1 cellular context compared by ENCODE assay signal in the genomic region with DNA sequence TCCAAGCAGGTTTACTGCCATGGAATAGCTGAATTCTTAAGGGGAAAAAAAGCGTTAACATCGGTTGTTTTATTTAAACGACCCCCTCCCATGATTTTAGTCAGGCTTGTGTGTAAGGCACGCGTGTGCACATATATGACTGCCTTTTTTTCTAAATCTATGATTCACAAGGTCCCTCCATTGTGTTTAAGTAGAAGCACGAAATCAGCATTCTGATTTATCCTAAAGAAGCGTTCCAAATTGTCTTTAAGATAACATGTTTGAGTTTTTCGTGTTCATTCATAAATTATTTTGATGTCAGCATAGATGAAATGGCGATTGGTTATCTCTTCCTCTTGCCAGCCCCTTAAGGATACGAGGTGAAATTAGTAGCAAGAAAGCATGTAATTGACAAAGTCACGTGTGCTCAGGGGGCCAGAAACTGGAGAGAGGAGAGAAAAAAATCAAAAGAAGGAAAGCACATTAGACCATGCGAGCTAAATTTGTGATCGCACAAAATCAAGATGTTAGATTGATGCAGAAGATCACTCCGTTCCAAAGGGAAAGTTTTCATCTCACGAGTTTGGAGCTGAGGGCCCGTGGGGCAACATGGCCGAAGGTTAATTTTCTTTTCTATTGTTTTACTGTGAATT.
TF ChIP-seq lines count a peak whose summit lies in the region.

A gene with protein sequence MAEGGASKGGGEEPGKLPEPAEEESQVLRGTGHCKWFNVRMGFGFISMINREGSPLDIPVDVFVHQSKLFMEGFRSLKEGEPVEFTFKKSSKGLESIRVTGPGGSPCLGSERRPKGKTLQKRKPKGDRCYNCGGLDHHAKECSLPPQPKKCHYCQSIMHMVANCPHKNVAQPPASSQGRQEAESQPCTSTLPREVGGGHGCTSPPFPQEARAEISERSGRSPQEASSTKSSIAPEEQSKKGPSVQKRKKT (plus strand): TSS at position 445 of the 632 bp plus-strand sequence. CDS start 144 bp downstream, at position 589.

TF ChIP-seq in HEK293, 187 proteins besides CTCF, POLR2A, EP300 and RAD21 (continued from another document and continues in another):
- TF ChIP-seq YY1 (tag by site-specific recombination; IDR thresholded peaks at IDR 0.05) (no peak), ZFHX2 (tag by site-specific recombination; conservative IDR thresholded peaks at IDR 0.05) (no peak), ZNF366 (tag by site-specific recombination; conservative IDR thresholded peaks at IDR 0.05) (peak; percentile 88), GLI4 (tag by site-specific recombination; IDR thresholded peaks at IDR 0.05) (no peak), ZNF776 (tag by site-specific recombination; IDR thresholded peaks at IDR 0.05; ENCODE audit: borderline replicate concordance) (no peak), ZNF555 (tag by site-specific recombination; conservative IDR thresholded peaks at IDR 0.05) (no peak), IKZF3 (tag by site-specific recombination; IDR thresholded peaks at IDR 0.05) (0 out of 2 replicates have a peak, but pooled peaks have one; percentile 26), SP2 (tag by site-specific recombination; IDR thresholded peaks at IDR 0.05) (peak; percentile 64), TCF7L2 (IDR thresholded peaks at IDR 0.05; ENCODE audit: borderline replicate concordance, low read depth, low read length) (peak; percentile 49), ZXDB (tag by site-specific recombination; IDR thresholded peaks at IDR 0.05) (peak; percentile 84), ZEB2 (tag by site-specific recombination; IDR thresholded peaks at IDR 0.05) (peak; percentile 62), ZNF169 (tag by site-specific recombination; IDR thresholded peaks at IDR 0.05) (no peak), ZNF544 (tag by site-specific recombination; IDR thresholded peaks at IDR 0.05) (no peak), ZNF133 (tag by site-specific recombination; IDR thresholded peaks at IDR 0.05) (no peak), SCRT2 (tag by site-specific recombination; IDR thresholded peaks at IDR 0.05) (no peak), GFI1B (tag by site-specific recombination; IDR thresholded peaks at IDR 0.05) (0 out of 2 replicates have a peak, but pooled peaks have one; percentile 35), FEZF1 (tag by site-specific recombination; IDR thresholded peaks at IDR 0.05) (peak; percentile 53), ZNF658 (tag by site-specific recombination; IDR thresholded peaks at IDR 0.05) (no peak), TRIM28 (IDR thresholded peaks at IDR 0.05; ENCODE audit: borderline replicate concordance, low read length) (peak; percentile 62; the same call in 1 of the 2 replicates), ZNF571 (tag by site-specific recombination; IDR thresholded peaks at IDR 0.05) (no peak), HOXC10 (CRISPR knock-in tag; IDR thresholded peaks at IDR 0.05) (0 out of 2 replicates have a peak, but pooled peaks have one; percentile 33), PRDM1 (tag by site-specific recombination; IDR thresholded peaks at IDR 0.05) (peak; percentile 93), ZNF211 (tag by site-specific recombination; IDR thresholded peaks at IDR 0.05; ENCODE audit: low read depth) (no peak), ZNF707 (tag by site-specific recombination; IDR thresholded peaks at IDR 0.05) (no peak), GLIS1 (tag by site-specific recombination; IDR thresholded peaks at IDR 0.05) (no peak), KLF9 (tag by site-specific recombination; IDR thresholded peaks at IDR 0.05; ENCODE audit: low read depth) (no peak), ZNF175 (tag by site-specific recombination; IDR thresholded peaks at IDR 0.05) (no peak), ZBTB17 (tag by site-specific recombination; IDR thresholded peaks at IDR 0.05) (peak; percentile 93), ZBTB21 (tag by site-specific recombination; IDR thresholded peaks at IDR 0.05) (no peak), ZNF324 (tag by site-specific recombination; IDR thresholded peaks at IDR 0.05) (no peak), SP3 (tag by site-specific recombination; IDR thresholded peaks at IDR 0.05) (0 out of 2 replicates have a peak, but pooled peaks have one; percentile 11), ZNF629 (tag by site-specific recombination; IDR thresholded peaks at IDR 0.05) (peak; percentile 60; the same call in 1 of the 2 replicates), ZNF138 (tag by site-specific recombination; IDR thresholded peaks at IDR 0.05; ENCODE audit: borderline replicate concordance) (no peak), ZNF184 (tag by site-specific recombination; IDR thresholded peaks at IDR 0.05) (no peak), OSR2 (tag by site-specific recombination; IDR thresholded peaks at IDR 0.05) (peak; percentile 66), ZNF10 (tag by site-specific recombination; IDR thresholded peaks at IDR 0.05) (no peak)
- TF ChIP-seq, protein P1, sequence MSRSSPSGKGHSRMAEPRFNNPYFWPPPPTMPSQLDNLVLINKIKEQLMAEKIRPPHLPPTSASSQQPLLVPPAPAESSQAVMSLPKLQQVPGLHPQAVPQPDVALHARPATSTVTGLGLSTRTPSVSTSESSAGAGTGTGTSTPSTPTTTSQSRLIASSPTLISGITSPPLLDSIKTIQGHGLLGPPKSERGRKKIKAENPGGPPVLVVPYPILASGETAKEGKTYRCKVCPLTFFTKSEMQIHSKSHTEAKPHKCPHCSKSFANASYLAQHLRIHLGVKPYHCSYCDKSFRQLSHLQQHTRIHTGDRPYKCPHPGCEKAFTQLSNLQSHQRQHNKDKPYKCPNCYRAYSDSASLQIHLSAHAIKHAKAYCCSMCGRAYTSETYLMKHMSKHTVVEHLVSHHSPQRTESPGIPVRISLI (tag by site-specific recombination; IDR thresholded peaks at IDR 0.05) = peak; percentile 91
- TF ChIP-seq, protein P2, sequence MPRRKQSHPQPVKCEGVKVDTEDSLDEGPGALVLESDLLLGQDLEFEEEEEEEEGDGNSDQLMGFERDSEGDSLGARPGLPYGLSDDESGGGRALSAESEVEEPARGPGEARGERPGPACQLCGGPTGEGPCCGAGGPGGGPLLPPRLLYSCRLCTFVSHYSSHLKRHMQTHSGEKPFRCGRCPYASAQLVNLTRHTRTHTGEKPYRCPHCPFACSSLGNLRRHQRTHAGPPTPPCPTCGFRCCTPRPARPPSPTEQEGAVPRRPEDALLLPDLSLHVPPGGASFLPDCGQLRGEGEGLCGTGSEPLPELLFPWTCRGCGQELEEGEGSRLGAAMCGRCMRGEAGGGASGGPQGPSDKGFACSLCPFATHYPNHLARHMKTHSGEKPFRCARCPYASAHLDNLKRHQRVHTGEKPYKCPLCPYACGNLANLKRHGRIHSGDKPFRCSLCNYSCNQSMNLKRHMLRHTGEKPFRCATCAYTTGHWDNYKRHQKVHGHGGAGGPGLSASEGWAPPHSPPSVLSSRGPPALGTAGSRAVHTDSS (tag by site-specific recombination; IDR thresholded peaks at IDR 0.05) = 0 out of 2 replicates have a peak, but pooled peaks have one; percentile 8
- TF ChIP-seq, protein P3, sequence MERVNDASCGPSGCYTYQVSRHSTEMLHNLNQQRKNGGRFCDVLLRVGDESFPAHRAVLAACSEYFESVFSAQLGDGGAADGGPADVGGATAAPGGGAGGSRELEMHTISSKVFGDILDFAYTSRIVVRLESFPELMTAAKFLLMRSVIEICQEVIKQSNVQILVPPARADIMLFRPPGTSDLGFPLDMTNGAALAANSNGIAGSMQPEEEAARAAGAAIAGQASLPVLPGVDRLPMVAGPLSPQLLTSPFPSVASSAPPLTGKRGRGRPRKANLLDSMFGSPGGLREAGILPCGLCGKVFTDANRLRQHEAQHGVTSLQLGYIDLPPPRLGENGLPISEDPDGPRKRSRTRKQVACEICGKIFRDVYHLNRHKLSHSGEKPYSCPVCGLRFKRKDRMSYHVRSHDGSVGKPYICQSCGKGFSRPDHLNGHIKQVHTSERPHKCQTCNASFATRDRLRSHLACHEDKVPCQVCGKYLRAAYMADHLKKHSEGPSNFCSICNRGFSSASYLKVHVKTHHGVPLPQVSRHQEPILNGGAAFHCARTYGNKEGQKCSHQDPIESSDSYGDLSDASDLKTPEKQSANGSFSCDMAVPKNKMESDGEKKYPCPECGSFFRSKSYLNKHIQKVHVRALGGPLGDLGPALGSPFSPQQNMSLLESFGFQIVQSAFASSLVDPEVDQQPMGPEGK (tag by site-specific recombination; IDR thresholded peaks at IDR 0.05) = peak; percentile 73
- TF ChIP-seq, protein P4, sequence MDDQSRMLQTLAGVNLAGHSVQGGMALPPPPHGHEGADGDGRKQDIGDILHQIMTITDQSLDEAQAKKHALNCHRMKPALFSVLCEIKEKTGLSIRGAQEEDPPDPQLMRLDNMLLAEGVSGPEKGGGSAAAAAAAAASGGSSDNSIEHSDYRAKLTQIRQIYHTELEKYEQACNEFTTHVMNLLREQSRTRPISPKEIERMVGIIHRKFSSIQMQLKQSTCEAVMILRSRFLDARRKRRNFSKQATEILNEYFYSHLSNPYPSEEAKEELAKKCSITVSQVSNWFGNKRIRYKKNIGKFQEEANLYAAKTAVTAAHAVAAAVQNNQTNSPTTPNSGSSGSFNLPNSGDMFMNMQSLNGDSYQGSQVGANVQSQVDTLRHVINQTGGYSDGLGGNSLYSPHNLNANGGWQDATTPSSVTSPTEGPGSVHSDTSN (CRISPR knock-in tag; IDR thresholded peaks at IDR 0.05) = no peak
- TF ChIP-seq, protein P5, sequence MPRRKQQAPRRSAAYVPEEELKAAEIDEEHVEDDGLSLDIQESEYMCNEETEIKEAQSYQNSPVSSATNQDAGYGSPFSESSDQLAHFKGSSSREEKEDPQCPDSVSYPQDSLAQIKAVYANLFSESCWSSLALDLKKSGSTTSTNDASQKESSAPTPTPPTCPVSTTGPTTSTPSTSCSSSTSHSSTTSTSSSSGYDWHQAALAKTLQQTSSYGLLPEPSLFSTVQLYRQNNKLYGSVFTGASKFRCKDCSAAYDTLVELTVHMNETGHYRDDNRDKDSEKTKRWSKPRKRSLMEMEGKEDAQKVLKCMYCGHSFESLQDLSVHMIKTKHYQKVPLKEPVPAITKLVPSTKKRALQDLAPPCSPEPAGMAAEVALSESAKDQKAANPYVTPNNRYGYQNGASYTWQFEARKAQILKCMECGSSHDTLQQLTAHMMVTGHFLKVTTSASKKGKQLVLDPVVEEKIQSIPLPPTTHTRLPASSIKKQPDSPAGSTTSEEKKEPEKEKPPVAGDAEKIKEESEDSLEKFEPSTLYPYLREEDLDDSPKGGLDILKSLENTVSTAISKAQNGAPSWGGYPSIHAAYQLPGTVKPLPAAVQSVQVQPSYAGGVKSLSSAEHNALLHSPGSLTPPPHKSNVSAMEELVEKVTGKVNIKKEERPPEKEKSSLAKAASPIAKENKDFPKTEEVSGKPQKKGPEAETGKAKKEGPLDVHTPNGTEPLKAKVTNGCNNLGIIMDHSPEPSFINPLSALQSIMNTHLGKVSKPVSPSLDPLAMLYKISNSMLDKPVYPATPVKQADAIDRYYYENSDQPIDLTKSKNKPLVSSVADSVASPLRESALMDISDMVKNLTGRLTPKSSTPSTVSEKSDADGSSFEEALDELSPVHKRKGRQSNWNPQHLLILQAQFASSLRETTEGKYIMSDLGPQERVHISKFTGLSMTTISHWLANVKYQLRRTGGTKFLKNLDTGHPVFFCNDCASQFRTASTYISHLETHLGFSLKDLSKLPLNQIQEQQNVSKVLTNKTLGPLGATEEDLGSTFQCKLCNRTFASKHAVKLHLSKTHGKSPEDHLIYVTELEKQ (tag by site-specific recombination; IDR thresholded peaks at IDR 0.05; ENCODE audit: borderline replicate concordance) = peak; percentile 80; the same call in 1 of the 2 replicates
- TF ChIP-seq, protein P6, sequence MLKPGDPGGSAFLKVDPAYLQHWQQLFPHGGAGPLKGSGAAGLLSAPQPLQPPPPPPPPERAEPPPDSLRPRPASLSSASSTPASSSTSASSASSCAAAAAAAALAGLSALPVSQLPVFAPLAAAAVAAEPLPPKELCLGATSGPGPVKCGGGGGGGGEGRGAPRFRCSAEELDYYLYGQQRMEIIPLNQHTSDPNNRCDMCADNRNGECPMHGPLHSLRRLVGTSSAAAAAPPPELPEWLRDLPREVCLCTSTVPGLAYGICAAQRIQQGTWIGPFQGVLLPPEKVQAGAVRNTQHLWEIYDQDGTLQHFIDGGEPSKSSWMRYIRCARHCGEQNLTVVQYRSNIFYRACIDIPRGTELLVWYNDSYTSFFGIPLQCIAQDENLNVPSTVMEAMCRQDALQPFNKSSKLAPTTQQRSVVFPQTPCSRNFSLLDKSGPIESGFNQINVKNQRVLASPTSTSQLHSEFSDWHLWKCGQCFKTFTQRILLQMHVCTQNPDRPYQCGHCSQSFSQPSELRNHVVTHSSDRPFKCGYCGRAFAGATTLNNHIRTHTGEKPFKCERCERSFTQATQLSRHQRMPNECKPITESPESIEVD (tag by site-specific recombination; IDR thresholded peaks at IDR 0.05) = peak; percentile 99
- TF ChIP-seq, protein P7, sequence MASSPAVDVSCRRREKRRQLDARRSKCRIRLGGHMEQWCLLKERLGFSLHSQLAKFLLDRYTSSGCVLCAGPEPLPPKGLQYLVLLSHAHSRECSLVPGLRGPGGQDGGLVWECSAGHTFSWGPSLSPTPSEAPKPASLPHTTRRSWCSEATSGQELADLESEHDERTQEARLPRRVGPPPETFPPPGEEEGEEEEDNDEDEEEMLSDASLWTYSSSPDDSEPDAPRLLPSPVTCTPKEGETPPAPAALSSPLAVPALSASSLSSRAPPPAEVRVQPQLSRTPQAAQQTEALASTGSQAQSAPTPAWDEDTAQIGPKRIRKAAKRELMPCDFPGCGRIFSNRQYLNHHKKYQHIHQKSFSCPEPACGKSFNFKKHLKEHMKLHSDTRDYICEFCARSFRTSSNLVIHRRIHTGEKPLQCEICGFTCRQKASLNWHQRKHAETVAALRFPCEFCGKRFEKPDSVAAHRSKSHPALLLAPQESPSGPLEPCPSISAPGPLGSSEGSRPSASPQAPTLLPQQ (tag by site-specific recombination; IDR thresholded peaks at IDR 0.05) = no peak
- TF ChIP-seq, protein P8, sequence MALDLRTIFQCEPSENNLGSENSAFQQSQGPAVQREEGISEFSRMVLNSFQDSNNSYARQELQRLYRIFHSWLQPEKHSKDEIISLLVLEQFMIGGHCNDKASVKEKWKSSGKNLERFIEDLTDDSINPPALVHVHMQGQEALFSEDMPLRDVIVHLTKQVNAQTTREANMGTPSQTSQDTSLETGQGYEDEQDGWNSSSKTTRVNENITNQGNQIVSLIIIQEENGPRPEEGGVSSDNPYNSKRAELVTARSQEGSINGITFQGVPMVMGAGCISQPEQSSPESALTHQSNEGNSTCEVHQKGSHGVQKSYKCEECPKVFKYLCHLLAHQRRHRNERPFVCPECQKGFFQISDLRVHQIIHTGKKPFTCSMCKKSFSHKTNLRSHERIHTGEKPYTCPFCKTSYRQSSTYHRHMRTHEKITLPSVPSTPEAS (tag by site-specific recombination; IDR thresholded peaks at IDR 0.05) = no peak
- TF ChIP-seq, protein P9, sequence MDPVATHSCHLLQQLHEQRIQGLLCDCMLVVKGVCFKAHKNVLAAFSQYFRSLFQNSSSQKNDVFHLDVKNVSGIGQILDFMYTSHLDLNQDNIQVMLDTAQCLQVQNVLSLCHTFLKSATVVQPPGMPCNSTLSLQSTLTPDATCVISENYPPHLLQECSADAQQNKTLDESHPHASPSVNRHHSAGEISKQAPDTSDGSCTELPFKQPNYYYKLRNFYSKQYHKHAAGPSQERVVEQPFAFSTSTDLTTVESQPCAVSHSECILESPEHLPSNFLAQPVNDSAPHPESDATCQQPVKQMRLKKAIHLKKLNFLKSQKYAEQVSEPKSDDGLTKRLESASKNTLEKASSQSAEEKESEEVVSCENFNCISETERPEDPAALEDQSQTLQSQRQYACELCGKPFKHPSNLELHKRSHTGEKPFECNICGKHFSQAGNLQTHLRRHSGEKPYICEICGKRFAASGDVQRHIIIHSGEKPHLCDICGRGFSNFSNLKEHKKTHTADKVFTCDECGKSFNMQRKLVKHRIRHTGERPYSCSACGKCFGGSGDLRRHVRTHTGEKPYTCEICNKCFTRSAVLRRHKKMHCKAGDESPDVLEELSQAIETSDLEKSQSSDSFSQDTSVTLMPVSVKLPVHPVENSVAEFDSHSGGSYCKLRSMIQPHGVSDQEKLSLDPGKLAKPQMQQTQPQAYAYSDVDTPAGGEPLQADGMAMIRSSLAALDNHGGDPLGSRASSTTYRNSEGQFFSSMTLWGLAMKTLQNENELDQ (tag by site-specific recombination; IDR thresholded peaks at IDR 0.05; ENCODE audit: low read depth) = no peak
